Comparison of ENCODE assay signal across 13 cellular contexts in genomic region chr2:172307800-172308199, GRCh38.
DNase-seq lines count a peak whose midpoint lies in the region; ATAC-seq and TF ChIP-seq lines count a peak whose summit lies in the region.
"Had no signal": no experiment of that assay in that cellular context is flagged by ENCODE, and none has a peak within 500 bp of the region (broad histone marks: within the 10 kb centered on the region; RNA-seq: fewer than 3 reads in every experiment).

No MANE protein-coding gene starts in this region.

- no peaks in the 10 kb centered on the region for H3K27me3 Mint-ChIP-seq in MCF 10A (ENCODE audit: insufficient read depth, unreplicated experiment)

- POLR2A ChIA-PET in MCF 10A (lab: Yijun Ruan, JAX), result interaction anchor here (0.5 kb wide), 1 partner anchor 12 kb away, joined by 3 read pairs; no protein-coding TSS in a partner anchor

- H4K20me1 ChIP-seq in BLaER1, result no peaks in the 10 kb centered on the region

- peak overlapping the region; percentile 63 for H3K4me2 ChIP-seq in BLaER1

- H3K36me3 Mint-ChIP-seq in MCF 10A (ENCODE audit: insufficient read depth, unreplicated experiment), result peaks cover 5% of the 10 kb centered on the region

- no TSS peak for BruUV-seq in MCF 10A (replicated peaks; lab: Mats Ljungman, UMichigan)

- intact Hi-C loops in MCF 10A (cut with micrococcal nuclease), result no loop called here

- no peaks in the 10 kb centered on the region for H3K9me3 Mint-ChIP-seq in MCF 10A (ENCODE audit: unreplicated experiment)

- no peak for TF ChIP-seq CTCF in MCF 10A (IDR thresholded peaks at IDR 0.05; ENCODE audit: unreplicated experiment)

- H3K27me3 ChIP-seq in BLaER1, result no peaks in the 10 kb centered on the region
- H3K27me3 ChIP-seq: left lung had no signal

- H3K4me1 Mint-ChIP-seq in MCF 10A (ENCODE audit: insufficient read depth, unreplicated experiment), result peaks cover 5% of the 10 kb centered on the region

- no peak overlapping the region for H3K4me3 ChIP-seq in BLaER1
- H3K4me3 ChIP-seq: left lung, psoas muscle had no signal

- peak overlapping the region; percentile 38 for H3K27ac ChIP-seq in BLaER1
- H3K27ac ChIP-seq: C4-2B, psoas muscle had no signal

- DNase-seq in NCI-H1105 (lab: John Stamatoyannopoulos, UW), result peak; percentile 34
- DNase-seq in MCF 10A (ENCODE audit: unreplicated experiment), result peak; percentile 63
- peak; percentile 39 for DNase-seq in left kidney (ENCODE audit: low read depth, low spot score)
- no peak for DNase-seq in NK-92 treated with Interleukin-12 subunit alpha and Interleukin-12 subunit beta, amount 100 ng/mL, for 24 hours (lab: John Stamatoyannopoulos, UW)
- DNase-seq in NCI-H345 treated with DMSO at 0.1 percent for 48 hours (lab: John Stamatoyannopoulos, UW; ENCODE audit: unreplicated experiment), result no peak
- DNase-seq in AG08396 (ENCODE audit: low spot score), result no peak
- DNase-seq: activated CD8-positive, alpha-beta memory T cell treated with anti-CD3 and anti-CD28 coated beads, Interleukin-2, amount 50 U/mL, for 4 hours; left lung; NCI-H2171 treated with DMSO at 0.1 percent for 48 hours; psoas muscle had no signal

- H3K9me3 ChIP-seq in BLaER1, result no peaks in the 10 kb centered on the region
- H3K9me3 ChIP-seq: left lung, psoas muscle had no signal

- no peaks in the 10 kb centered on the region for H3K36me3 ChIP-seq in BLaER1
- H3K36me3 ChIP-seq: left lung had no signal

- H3K4me1 ChIP-seq in BLaER1, result peaks cover 52% of the 10 kb centered on the region
- H3K4me1 ChIP-seq: left lung, psoas muscle had no signal

- ATAC-seq in HG03521 (IDR thresholded peaks at IDR 0.05; ENCODE audit: unreplicated experiment), result no peak
- ATAC-seq: left lung had no signal

- CTCF ChIA-PET in MCF 10A (lab: Yijun Ruan, JAX), result interaction anchor here (1.4 kb wide), 1 partner anchor 122 kb away, joined by 5 read pairs; no protein-coding TSS in a partner anchor

- H3K9ac ChIP-seq in BLaER1, result no peak overlapping the region; the same call in 1 of the 2 replicates

- H3K27ac Mint-ChIP-seq in MCF 10A (ENCODE audit: low read depth, unreplicated experiment), result no peak overlapping the region

- H3K4me3 Mint-ChIP-seq in MCF 10A (ENCODE audit: unreplicated experiment), result no peak overlapping the region

Comparison
In these comparisons a context has a peak if more than half of its experiments do, and no peak if none do; other contexts are left out.
1. DNase-seq: peak in NCI-H1105 (single experiment), MCF 10A (single experiment) and left kidney (single experiment); none in NK-92 treated with Interleukin-12 subunit alpha and Interleukin-12 subunit beta, amount 100 ng/mL, for 24 hours (single experiment), NCI-H345 treated with DMSO at 0.1 percent for 48 hours (single experiment) and AG08396 (single experiment).